In genomic region chr19:43594710-43595604, GRCh38 we compare ENCODE assay signal across 8 cellular contexts. TPM values are rescaled to one million over a fixed set of nuclear protein-coding genes. Genes with fewer than 3 reads are reported as not detected.
DNase-seq lines count a peak whose midpoint lies in the region; ATAC-seq and TF ChIP-seq lines count a peak whose summit lies in the region.

No MANE protein-coding gene starts in this region.

- peak overlapping the region; percentile 89 for H2AFZ ChIP-seq in DND-41 (ENCODE audit: low read depth, low read length)
- peak overlapping the region; percentile 56 for H2AFZ ChIP-seq in osteoblast (ENCODE audit: low read length)

- DNase-seq in DND-41 (peak; percentile 73), HUDEP-2 (lab: John Stamatoyannopoulos, UW; ENCODE audit: unreplicated experiment in 76 of 76) (peak in 71 of 76 experiments; percentile 16 to 88 (median 63)), RPMI8226 (peak; percentile 73), foreskin keratinocyte (peak in 1 of 2 donors; percentile 47), osteoblast (ENCODE audit: insufficient read length, low spot score, missing footprints) (peak; percentile 94), thyroid gland (peak; percentile 40 to 43)
- DNase-seq in activated effector memory CD4-positive, alpha-beta T cell treated with anti-CD3 and anti-CD28 coated beads, Interleukin-2, amount 50 U/mL, for 16 hours, result peak; percentile 89

- WGBS in thyroid gland, 2 donors, result 5 to 6% methylated on average over 17 to 30 of the region's 64 CpGs

- H3K9me3 ChIP-seq in DND-41 (ENCODE audit: insufficient read depth, low read length, severe bottlenecking) (no peaks in the 10 kb centered on the region), osteoblast (ENCODE audit: low read depth, low read length) (no peaks in the 10 kb centered on the region), thyroid gland (no peaks in the 10 kb centered on the region)

- ATAC-seq in DND-41 (ENCODE audit: insufficient read depth, low read depth) (peak; percentile 57), foreskin keratinocyte (peak; percentile 53), HG03571 (IDR thresholded peaks at IDR 0.05; ENCODE audit: unreplicated experiment) (no peak)

- no peaks in the 10 kb centered on the region for H3K27me3 ChIP-seq in DND-41 (ENCODE audit: insufficient read depth, low read length, poor library complexity)
- H3K27me3 ChIP-seq in foreskin keratinocyte, result no peaks in the 10 kb centered on the region
- H3K27me3 ChIP-seq in osteoblast (ENCODE audit: insufficient read depth, low read length), result no peaks in the 10 kb centered on the region
- no peaks in the 10 kb centered on the region for H3K27me3 ChIP-seq in thyroid gland

- peak overlapping the region; percentile 91 to 97 for H3K4me3 ChIP-seq in DND-41 (ENCODE audit: low read depth in 1 of 2, low read length in 2 of 2)
- peak overlapping the region; percentile 85 for H3K4me3 ChIP-seq in osteoblast (ENCODE audit: insufficient read depth, low read length)
- peak overlapping the region; percentile 35 to 82 (median 55) for H3K4me3 ChIP-seq in thyroid gland (replicated peaks in 1 of 3)

- peak overlapping the region; percentile 63 for H3K9ac ChIP-seq in DND-41 (ENCODE audit: low read depth, low read length)

- H3K79me2 ChIP-seq in DND-41 (ENCODE audit: insufficient read depth, low read length) (peaks cover 61% of the 10 kb centered on the region), osteoblast (ENCODE audit: insufficient read depth, low read length) (peaks cover 86% of the 10 kb centered on the region)

- H3K4me2 ChIP-seq in DND-41 (ENCODE audit: insufficient read depth, low read length), result peak overlapping the region; percentile 97
- peak overlapping the region; percentile 96 for H3K4me2 ChIP-seq in osteoblast (ENCODE audit: insufficient read depth, low read length)

- TF ChIP-seq CTCF in DND-41 (IDR thresholded peaks at IDR 0.05; ENCODE audit: borderline replicate concordance, extremely low read depth, low read length, poor library complexity, severe bottlenecking) (peak; percentile 86), foreskin keratinocyte (conservative IDR thresholded peaks at IDR 0.05) (peak; percentile 96), osteoblast (IDR thresholded peaks at IDR 0.05; ENCODE audit: extremely low read depth, low read depth, low read length) (peak; percentile 83), thyroid gland (IDR thresholded peaks at IDR 0.05) (peak in 5 of 6 experiments; percentile 18 to 62 (median 41))

- intact Hi-C loops in thyroid gland (cut with DNase I), result loop anchor here (10.0 kb wide), 1 partner anchor 60 kb away; the partner anchor contains the start of gene ZNF575

- peak overlapping the region; percentile 69 for H3K27ac ChIP-seq in DND-41 (ENCODE audit: low read length)
- H3K27ac ChIP-seq in foreskin keratinocyte, result peak overlapping the region; percentile 87
- H3K27ac ChIP-seq in osteoblast (ENCODE audit: low read depth, low read length), result peak overlapping the region; percentile 99
- peak overlapping the region; percentile 55 to 98 (median 73) for H3K27ac ChIP-seq in thyroid gland

- no peak for TF ChIP-seq POLR2A in thyroid gland (IDR thresholded peaks at IDR 0.05)

- H3K4me1 ChIP-seq in DND-41 (ENCODE audit: insufficient read depth, low read length) (peaks cover 45% of the 10 kb centered on the region), foreskin keratinocyte (no peaks in the 10 kb centered on the region), osteoblast (ENCODE audit: insufficient read depth, low read length) (peaks cover 26% of the 10 kb centered on the region), thyroid gland (peaks cover 31 to 33% of the 10 kb centered on the region in 2 donors)

- peaks cover 21% of the 10 kb centered on the region; the same call in 1 of the 2 replicates for H4K20me1 ChIP-seq in DND-41 (ENCODE audit: insufficient read depth, low read length)
- peaks cover 28% of the 10 kb centered on the region for H4K20me1 ChIP-seq in osteoblast (ENCODE audit: insufficient read depth, low read length)

- peaks cover 46% of the 10 kb centered on the region for H3K36me3 ChIP-seq in DND-41 (ENCODE audit: insufficient read depth, low read length)
- H3K36me3 ChIP-seq in osteoblast (ENCODE audit: insufficient read depth, low read length), result peaks cover 50% of the 10 kb centered on the region
- peaks cover 13 to 30% of the 10 kb centered on the region in 2 donors for H3K36me3 ChIP-seq in thyroid gland

RNA-seq across cellular contexts. Expression of gene IRGQ, which starts 1.0 kb away (rescaled TPM):
- total RNA-seq in foreskin keratinocyte (14.8 and 15.8 TPM in 2 replicates), osteoblast (18.9 and 23.2 TPM in 2 replicates), thyroid gland (10 to 100 TPM; 18.0 to 33.5 (median 23.5) TPM)
- polyA plus RNA-seq in foreskin keratinocyte, result 7.1 and 8.0 TPM in 2 replicates

RNA-seq across cellular contexts. Expression of gene ZNF576, which starts 1.4 kb away (rescaled TPM):
- total RNA-seq in foreskin keratinocyte, result 12.0 and 12.8 TPM in 2 replicates
- 18.2 and 18.8 TPM in 2 replicates for polyA plus RNA-seq in foreskin keratinocyte
- total RNA-seq in osteoblast, result 7.4 and 9.4 TPM in 2 replicates
- 10 to 100 TPM; 15.7 to 23.5 (median 17.9) TPM for total RNA-seq in thyroid gland

RNA-seq across cellular contexts. Expression of gene SRRM5, which starts 16.9 kb away (rescaled TPM):
- 0.04 and 0.14 TPM in 2 replicates for total RNA-seq in foreskin keratinocyte
- polyA plus RNA-seq in foreskin keratinocyte, result 0.03 and 0.07 TPM in 2 replicates
- total RNA-seq in osteoblast, result under 0.01 TPM in 1 of 2 replicates, not detected in the other
- total RNA-seq in thyroid gland, result 1 to 10 TPM in 1 of 4 donors, under 1 TPM in 2, not detected in 1; 0.27 to 1.5 (median 0.59) TPM

RNA-seq across cellular contexts. Expression of gene PINLYP, which starts 19.4 kb away (rescaled TPM):
- total RNA-seq in foreskin keratinocyte (16.6 and 19.5 TPM in 2 replicates), osteoblast (0.72 and 2.9 TPM in 2 replicates), thyroid gland (10 to 100 TPM; 11.8 to 19.3 (median 13.2) TPM)
- polyA plus RNA-seq in foreskin keratinocyte, result 20.2 and 22.6 TPM in 2 replicates

RNA-seq across cellular contexts. Expression of gene XRCC1, which starts 19.6 kb away (rescaled TPM):
- total RNA-seq in foreskin keratinocyte, result 28.8 and 31.1 TPM in 2 replicates
- polyA plus RNA-seq in foreskin keratinocyte, result 34.4 and 35.8 TPM in 2 replicates
- 21.4 and 22.7 TPM in 2 replicates for total RNA-seq in osteoblast
- 10 to 100 TPM; 29.6 to 38.8 (median 31.3) TPM for total RNA-seq in thyroid gland

Comparison
In these comparisons a context has a peak if more than half of its experiments do, and no peak if none do; other contexts are left out.
1. CTCF ChIP-seq: peak in every context shown above with its lines; median percentile 96 in foreskin keratinocyte; 86 in DND-41; 83 in osteoblast; 41 in thyroid gland.